In genomic region chr19:1269065-1269477, GRCh38 we compare ENCODE assay signal across 1 cellular context.
A peak's percentile ranks its signal among the peaks of the same experiment; 100 is the strongest.
TF ChIP-seq lines count a peak whose summit lies in the region.

TSS of gene CIRBP (plus strand) at chr19:1269332. CDS start at chr19:1270934, 1,602 bp downstream.

TF ChIP-seq in HepG2, 621 proteins besides CTCF, POLR2A, EP300 and RAD21 (continued from another document and continues in another):
- TF ChIP-seq ZBTB40 (IDR thresholded peaks at IDR 0.05) (no peak), ZBTB40 (CRISPR knock-in tag; IDR thresholded peaks at IDR 0.05) (peak; percentile 4; the same call in 1 of the 2 replicates), HNF1B (CRISPR knock-in tag; IDR thresholded peaks at IDR 0.05) (peak; percentile 59; the same call in 1 of the 2 replicates), SALL1 (CRISPR knock-in tag; IDR thresholded peaks at IDR 0.05) (peak; percentile 48), STAT5B (CRISPR knock-in tag; IDR thresholded peaks at IDR 0.05) (no peak), HNRNPUL1 (IDR thresholded peaks at IDR 0.05; ENCODE audit: low read depth, low read length) (0 out of 2 replicates have a peak, but pooled peaks have one; percentile 52), KDM4B (CRISPR knock-in tag; IDR thresholded peaks at IDR 0.05) (peak; percentile 79; the same call in 1 of the 2 replicates), BRD4 (CRISPR knock-in tag; IDR thresholded peaks at IDR 0.05) (no peak), ZNF225 (CRISPR knock-in tag; IDR thresholded peaks at IDR 0.05) (0 out of 2 replicates have a peak, but pooled peaks have one; percentile 25), MYPOP (CRISPR knock-in tag; IDR thresholded peaks at IDR 0.05) (peak; percentile 50; the same call in 1 of the 2 replicates), CBX1 (IDR thresholded peaks at IDR 0.05; ENCODE audit: low read depth) (peak; percentile 34), HDAC1 (CRISPR knock-in tag; IDR thresholded peaks at IDR 0.05) (peak; percentile 59), RBFOX2 (IDR thresholded peaks at IDR 0.05; ENCODE audit: low read depth, low read length) (peak; percentile 100), PATZ1 (CRISPR knock-in tag; IDR thresholded peaks at IDR 0.05) (peak; percentile 84), JARID2 (CRISPR knock-in tag; IDR thresholded peaks at IDR 0.05; ENCODE audit: insufficient replicate concordance) (no peak), ISX (CRISPR knock-in tag; conservative IDR thresholded peaks at IDR 0.05) (peak; percentile 73; the same call in 1 of the 2 replicates), ZNF83 (CRISPR knock-in tag; IDR thresholded peaks at IDR 0.05; ENCODE audit: borderline replicate concordance) (no peak), NFRKB (IDR thresholded peaks at IDR 0.05) (no peak), TFAP4 (IDR thresholded peaks at IDR 0.05; ENCODE audit: borderline replicate concordance, low read depth) (peak; percentile 24; the same call in 1 of the 2 replicates), ZSCAN20 (CRISPR knock-in tag; IDR thresholded peaks at IDR 0.05; ENCODE audit: borderline replicate concordance) (0 out of 2 replicates have a peak, but pooled peaks have one; percentile 49), MAZ (IDR thresholded peaks at IDR 0.05; ENCODE audit: borderline replicate concordance, low read depth, low read length) (peak; percentile 90; the same call in 1 of the 2 replicates), MAZ (CRISPR knock-in tag; IDR thresholded peaks at IDR 0.05; ENCODE audit: low read depth) (peak; percentile 88), HOXD1 (CRISPR knock-in tag; IDR thresholded peaks at IDR 0.05) (peak; percentile 33; the same call in 1 of the 2 replicates), ZFAT (CRISPR knock-in tag; conservative IDR thresholded peaks at IDR 0.05) (no peak), ZFP41 (CRISPR knock-in tag; IDR thresholded peaks at IDR 0.05; ENCODE audit: borderline replicate concordance) (no peak), ZNF687 (CRISPR knock-in tag; IDR thresholded peaks at IDR 0.05) (peak; percentile 48), PRPF4 (IDR thresholded peaks at IDR 0.05; ENCODE audit: low read depth, low read length, poor library complexity, severe bottlenecking) (no peak), NONO (IDR thresholded peaks at IDR 0.05) (no peak), NONO (CRISPR knock-in tag; conservative IDR thresholded peaks at IDR 0.05) (peak; percentile 48), NR2F1 (CRISPR knock-in tag; IDR thresholded peaks at IDR 0.05) (no peak), ZFX (CRISPR knock-in tag; IDR thresholded peaks at IDR 0.05; ENCODE audit: low read depth) (peak; percentile 62; the same call in 1 of the 2 replicates), POLR2AphosphoS2 (IDR thresholded peaks at IDR 0.05; ENCODE audit: low read depth, low read length) (peak; percentile 97), SP1 (IDR thresholded peaks at IDR 0.05) (peak; percentile 77), SP1 (CRISPR knock-in tag; IDR thresholded peaks at IDR 0.05) (peak; percentile 95), ZNF761 (CRISPR knock-in tag; conservative IDR thresholded peaks at IDR 0.05) (0 out of 2 replicates have a peak, but pooled peaks have one; percentile 35), ZNF317 (CRISPR knock-in tag; IDR thresholded peaks at IDR 0.05) (no peak), ERF (CRISPR knock-in tag; IDR thresholded peaks at IDR 0.05) (peak; percentile 17; the same call in 1 of the 2 replicates), AGO2 (optimal IDR thresholded peaks at IDR 0.05; ENCODE audit: low read depth, low read length) (no peak), IRF2 (CRISPR knock-in tag; IDR thresholded peaks at IDR 0.05) (peak; percentile 57; the same call in 1 of the 2 replicates), MED1 (CRISPR knock-in tag; IDR thresholded peaks at IDR 0.05) (peak; percentile 49), ZNF773 (CRISPR knock-in tag; IDR thresholded peaks at IDR 0.05; ENCODE audit: borderline replicate concordance) (peak; percentile 69; the same call in 1 of the 2 replicates), SOX13 (IDR thresholded peaks at IDR 0.05) (0 out of 2 replicates have a peak, but pooled peaks have one; percentile 20), SOX13 (CRISPR knock-in tag; conservative IDR thresholded peaks at IDR 0.05 in 1 of 2, IDR thresholded peaks at IDR 0.05 in 1 of 2) (0 out of 4 replicates have a peak, but pooled peaks of 1 of the 2 experiments have one; percentile 5), ZBTB42 (CRISPR knock-in tag; IDR thresholded peaks at IDR 0.05) (no peak; the same call in 1 of the 2 replicates), PHF8 (CRISPR knock-in tag; IDR thresholded peaks at IDR 0.05) (peak; percentile 35; the same call in 1 of the 2 replicates), DRAP1 (CRISPR knock-in tag; IDR thresholded peaks at IDR 0.05) (peak; percentile 98)
